14 cellular contexts compared by ENCODE assay signal in genomic region chr4:14152834-14153519, GRCh38.
DNase-seq lines count a peak whose midpoint lies in the region; ATAC-seq and TF ChIP-seq lines count a peak whose summit lies in the region.
"Had no signal": no experiment of that assay in that cellular context is flagged by ENCODE, and none has a peak within 500 bp of the region (broad histone marks: within the 10 kb centered on the region; RNA-seq: fewer than 3 reads in every experiment).

No MANE protein-coding gene starts in this region.

- H3K4me1 Mint-ChIP-seq in immature natural killer cell = no peaks in the 10 kb centered on the region
- H3K4me1 Mint-ChIP-seq: activated CD4-positive, alpha-beta T cell treated with anti-CD3 and anti-CD28 coated beads, Interleukin-2, amount 10 ng/mL, durations not matched to agents 7 days and 5 days had no signal

- intact Hi-C loops in posterior vena cava (cut with DNase I) = no loop called here
- intact Hi-C loops in left cardiac atrium (cut with DNase I) = no loop called here

- no peaks in the 10 kb centered on the region for H3K79me2 ChIP-seq in OCI-LY3 (ENCODE audit: low read length)

- H3K36me3 Mint-ChIP-seq in immature natural killer cell = no peaks in the 10 kb centered on the region
- H3K36me3 Mint-ChIP-seq: naive B cell had no signal

- peaks cover 63% of the 10 kb centered on the region for H3K4me1 ChIP-seq in OCI-LY3 (ENCODE audit: low read length)

- H3K27ac Mint-ChIP-seq in immature natural killer cell = no peak overlapping the region
- H3K27ac Mint-ChIP-seq: activated CD4-positive, alpha-beta T cell treated with anti-CD3 and anti-CD28 coated beads, Interleukin-2, amount 10 ng/mL, durations not matched to agents 7 days and 5 days; CD4-positive, alpha-beta T cell had no signal

- H3K4me2 ChIP-seq in OCI-LY3 (ENCODE audit: low read length) = peak overlapping the region; percentile 48
- H3K4me2 ChIP-seq: SK-N-SH had no signal

- H2AFZ ChIP-seq in OCI-LY3 (ENCODE audit: low read depth, low read length) = no peak overlapping the region; the same call in 1 of the 2 replicates

- peaks cover 0 to 3% (median 0%) of the 10 kb centered on the region in 6 donors for H3K9me3 Mint-ChIP-seq in immature natural killer cell
- H3K9me3 Mint-ChIP-seq: activated CD4-positive, alpha-beta T cell treated with anti-CD3 and anti-CD28 coated beads, Interleukin-2, amount 10 ng/mL, durations not matched to agents 7 days and 5 days; CD4-positive, alpha-beta T cell had no signal

- TF ChIP-seq CTCF in OCI-LY3 (IDR thresholded peaks at IDR 0.05; ENCODE audit: low read depth, low read length) = no peak

- no peak overlapping the region for H3K4me3 Mint-ChIP-seq in immature natural killer cell
- H3K4me3 Mint-ChIP-seq: activated CD4-positive, alpha-beta T cell treated with anti-CD3 and anti-CD28 coated beads, Interleukin-2, amount 10 ng/mL, durations not matched to agents 7 days and 5 days; CD4-positive, alpha-beta T cell; naive B cell had no signal

- H3K9me3 ChIP-seq in OCI-LY3 (ENCODE audit: insufficient read depth, low read length) = no peaks in the 10 kb centered on the region
- H3K9me3 ChIP-seq: SK-N-SH had no signal

- H3K27me3 Mint-ChIP-seq in immature natural killer cell (ENCODE audit: low read depth in 3 of 3) = peaks cover 0 to 5% (median 0%) of the 10 kb centered on the region in 3 donors
- H3K27me3 Mint-ChIP-seq: activated CD4-positive, alpha-beta T cell treated with anti-CD3 and anti-CD28 coated beads, Interleukin-2, amount 10 ng/mL, durations not matched to agents 7 days and 5 days; CD4-positive, alpha-beta T cell; naive B cell had no signal

- peak overlapping the region; percentile 62 for H3K27ac ChIP-seq in OCI-LY3 (ENCODE audit: low read length)

- DNase-seq in NCI-H345 treated with DMSO at 0.1 percent for 48 hours (lab: John Stamatoyannopoulos, UW; ENCODE audit: unreplicated experiment) (no peak), posterior vena cava (ENCODE audit: low spot score) (no peak), left cardiac atrium (no peak), immature natural killer cell (no peak)
- DNase-seq: activated CD4-positive, alpha-beta T cell treated with anti-CD3 and anti-CD28 coated beads, Interleukin-2, amount 10 ng/mL, durations not matched to agents 7 days and 5 days; activated naive CD4-positive, alpha-beta T cell; CD4-positive, alpha-beta T cell; naive B cell; NCI-H526 treated with DMSO at 0.1 percent for 48 hours; SK-N-SH had no signal

- ATAC-seq in GM18870 (IDR thresholded peaks at IDR 0.05; ENCODE audit: unreplicated experiment) (peak; percentile 89), GM21515 (IDR thresholded peaks at IDR 0.05; ENCODE audit: unreplicated experiment) (peak; percentile 54), HG03039 (IDR thresholded peaks at IDR 0.05; ENCODE audit: unreplicated experiment) (peak; percentile 74), left cardiac atrium (no peak)

- H4K20me1 ChIP-seq in OCI-LY3 (ENCODE audit: insufficient read depth, low read length) = no peaks in the 10 kb centered on the region

- peak overlapping the region; percentile 26; the same call in 1 of the 2 replicates for H3K9ac ChIP-seq in OCI-LY3 (ENCODE audit: low read length)
- H3K9ac ChIP-seq: SK-N-SH had no signal

- no peaks in the 10 kb centered on the region for H3K27me3 ChIP-seq in OCI-LY3 (ENCODE audit: low read depth, low read length)

- peak overlapping the region; percentile 9; the same call in 1 of the 2 replicates for H3K4me3 ChIP-seq in OCI-LY3 (ENCODE audit: low read length)

- no peaks in the 10 kb centered on the region for H3K36me3 ChIP-seq in OCI-LY3 (replicated peaks; ENCODE audit: low read depth, low read length)

Comparison
In these comparisons a context has a peak if more than half of its experiments do, and no peak if none do; other contexts are left out.
1. ATAC-seq: peak in GM18870 (single experiment), GM21515 (single experiment) and HG03039 (single experiment); none in left cardiac atrium (0 of 2).